In genomic region chr13:114020750-114021463, GRCh38 we compare ENCODE assay signal across 1 cellular context.
TF ChIP-seq lines count a peak whose summit lies in the region.

No MANE protein-coding gene starts in this region.

TF ChIP-seq in SK-N-SH treated with all-trans-retinoic acid at 6 μM for 48 hours, 23 proteins besides CTCF, POLR2A, EP300 and RAD21 (continued from another document):
- TF ChIP-seq POU6F1 (CRISPR knock-in tag; IDR thresholded peaks at IDR 0.05; ENCODE audit: borderline replicate concordance, low read depth) (no peak), CSDC2 (CRISPR knock-in tag; IDR thresholded peaks at IDR 0.05) (no peak), PPARA (CRISPR knock-in tag; IDR thresholded peaks at IDR 0.05; ENCODE audit: borderline replicate concordance) (no peak), TOX (CRISPR knock-in tag; IDR thresholded peaks at IDR 0.05; ENCODE audit: borderline replicate concordance) (no peak), OSR1 (CRISPR knock-in tag; IDR thresholded peaks at IDR 0.05) (no peak)
